Comparison of ENCODE assay signal across 1 cellular context in the genomic region with DNA sequence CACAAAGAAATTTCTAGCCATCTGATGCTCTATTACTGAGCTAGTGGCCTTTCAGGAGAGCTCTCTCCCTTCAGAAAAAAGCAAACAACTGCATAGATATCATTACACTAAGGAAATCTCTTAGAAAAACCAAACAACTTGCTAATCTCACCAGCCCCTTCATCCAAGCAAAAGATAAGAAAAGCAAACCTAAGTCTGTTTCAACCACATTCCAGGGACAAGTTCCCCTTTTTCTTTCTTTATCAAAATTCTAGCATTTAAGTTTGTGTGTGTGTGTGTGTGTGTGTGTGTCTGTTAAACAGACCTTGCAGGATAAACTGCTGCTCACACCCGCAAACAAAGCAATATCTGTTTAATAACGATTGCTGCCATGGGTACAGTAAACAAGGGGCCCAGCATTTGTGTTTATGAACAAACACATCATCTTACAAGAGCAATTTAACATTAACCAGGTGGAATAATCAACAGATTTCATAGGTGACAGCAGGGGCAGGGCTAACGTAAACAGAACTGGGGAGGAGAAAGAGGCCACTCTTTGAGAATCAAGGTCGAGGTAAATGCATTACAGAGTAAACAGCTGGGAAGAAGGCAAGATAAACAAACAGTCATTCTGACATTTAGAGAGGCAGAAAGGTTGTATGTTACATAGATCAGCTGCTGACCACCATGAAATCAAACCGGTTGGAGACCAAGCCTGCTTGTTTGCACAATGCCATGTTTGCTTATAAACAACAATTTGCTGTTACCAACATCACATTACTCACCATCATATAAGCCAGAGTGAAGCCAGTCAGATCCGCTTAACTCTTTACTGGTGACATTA.
TF ChIP-seq lines count a peak whose summit lies in the region.

No MANE protein-coding gene starts in this region.

TF ChIP-seq in HepG2, 621 proteins besides CTCF, POLR2A, EP300 and RAD21 (continued from another document and continues in another):
- TF ChIP-seq, protein P1, sequence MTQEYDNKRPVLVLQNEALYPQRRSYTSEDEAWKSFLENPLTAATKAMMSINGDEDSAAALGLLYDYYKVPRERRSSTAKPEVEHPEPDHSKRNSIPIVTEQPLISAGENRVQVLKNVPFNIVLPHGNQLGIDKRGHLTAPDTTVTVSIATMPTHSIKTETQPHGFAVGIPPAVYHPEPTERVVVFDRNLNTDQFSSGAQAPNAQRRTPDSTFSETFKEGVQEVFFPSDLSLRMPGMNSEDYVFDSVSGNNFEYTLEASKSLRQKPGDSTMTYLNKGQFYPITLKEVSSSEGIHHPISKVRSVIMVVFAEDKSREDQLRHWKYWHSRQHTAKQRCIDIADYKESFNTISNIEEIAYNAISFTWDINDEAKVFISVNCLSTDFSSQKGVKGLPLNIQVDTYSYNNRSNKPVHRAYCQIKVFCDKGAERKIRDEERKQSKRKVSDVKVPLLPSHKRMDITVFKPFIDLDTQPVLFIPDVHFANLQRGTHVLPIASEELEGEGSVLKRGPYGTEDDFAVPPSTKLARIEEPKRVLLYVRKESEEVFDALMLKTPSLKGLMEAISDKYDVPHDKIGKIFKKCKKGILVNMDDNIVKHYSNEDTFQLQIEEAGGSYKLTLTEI (CRISPR knock-in tag; conservative IDR thresholded peaks at IDR 0.05), result no peak; the same call in 1 of the 2 replicates
- TF ChIP-seq, protein P2, sequence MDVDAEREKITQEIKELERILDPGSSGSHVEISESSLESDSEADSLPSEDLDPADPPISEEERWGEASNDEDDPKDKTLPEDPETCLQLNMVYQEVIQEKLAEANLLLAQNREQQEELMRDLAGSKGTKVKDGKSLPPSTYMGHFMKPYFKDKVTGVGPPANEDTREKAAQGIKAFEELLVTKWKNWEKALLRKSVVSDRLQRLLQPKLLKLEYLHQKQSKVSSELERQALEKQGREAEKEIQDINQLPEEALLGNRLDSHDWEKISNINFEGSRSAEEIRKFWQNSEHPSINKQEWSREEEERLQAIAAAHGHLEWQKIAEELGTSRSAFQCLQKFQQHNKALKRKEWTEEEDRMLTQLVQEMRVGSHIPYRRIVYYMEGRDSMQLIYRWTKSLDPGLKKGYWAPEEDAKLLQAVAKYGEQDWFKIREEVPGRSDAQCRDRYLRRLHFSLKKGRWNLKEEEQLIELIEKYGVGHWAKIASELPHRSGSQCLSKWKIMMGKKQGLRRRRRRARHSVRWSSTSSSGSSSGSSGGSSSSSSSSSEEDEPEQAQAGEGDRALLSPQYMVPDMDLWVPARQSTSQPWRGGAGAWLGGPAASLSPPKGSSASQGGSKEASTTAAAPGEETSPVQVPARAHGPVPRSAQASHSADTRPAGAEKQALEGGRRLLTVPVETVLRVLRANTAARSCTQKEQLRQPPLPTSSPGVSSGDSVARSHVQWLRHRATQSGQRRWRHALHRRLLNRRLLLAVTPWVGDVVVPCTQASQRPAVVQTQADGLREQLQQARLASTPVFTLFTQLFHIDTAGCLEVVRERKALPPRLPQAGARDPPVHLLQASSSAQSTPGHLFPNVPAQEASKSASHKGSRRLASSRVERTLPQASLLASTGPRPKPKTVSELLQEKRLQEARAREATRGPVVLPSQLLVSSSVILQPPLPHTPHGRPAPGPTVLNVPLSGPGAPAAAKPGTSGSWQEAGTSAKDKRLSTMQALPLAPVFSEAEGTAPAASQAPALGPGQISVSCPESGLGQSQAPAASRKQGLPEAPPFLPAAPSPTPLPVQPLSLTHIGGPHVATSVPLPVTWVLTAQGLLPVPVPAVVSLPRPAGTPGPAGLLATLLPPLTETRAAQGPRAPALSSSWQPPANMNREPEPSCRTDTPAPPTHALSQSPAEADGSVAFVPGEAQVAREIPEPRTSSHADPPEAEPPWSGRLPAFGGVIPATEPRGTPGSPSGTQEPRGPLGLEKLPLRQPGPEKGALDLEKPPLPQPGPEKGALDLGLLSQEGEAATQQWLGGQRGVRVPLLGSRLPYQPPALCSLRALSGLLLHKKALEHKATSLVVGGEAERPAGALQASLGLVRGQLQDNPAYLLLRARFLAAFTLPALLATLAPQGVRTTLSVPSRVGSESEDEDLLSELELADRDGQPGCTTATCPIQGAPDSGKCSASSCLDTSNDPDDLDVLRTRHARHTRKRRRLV (CRISPR knock-in tag; IDR thresholded peaks at IDR 0.05), result no peak; the same call in 1 of the 2 replicates
- TF ChIP-seq DR1 (CRISPR knock-in tag; IDR thresholded peaks at IDR 0.05), result no peak
- TF ChIP-seq BCL6 (CRISPR knock-in tag; IDR thresholded peaks at IDR 0.05), result peak; percentile 79
- TF ChIP-seq AGO2 (optimal IDR thresholded peaks at IDR 0.05; ENCODE audit: low read depth, low read length), result no peak
- TF ChIP-seq ZNF451 (CRISPR knock-in tag; IDR thresholded peaks at IDR 0.05), result 0 out of 2 replicates have a peak, but pooled peaks have one; percentile 50
- TF ChIP-seq HOXA7 (CRISPR knock-in tag; IDR thresholded peaks at IDR 0.05), result 0 out of 2 replicates have a peak, but pooled peaks have one; percentile 29
- TF ChIP-seq, protein P3, sequence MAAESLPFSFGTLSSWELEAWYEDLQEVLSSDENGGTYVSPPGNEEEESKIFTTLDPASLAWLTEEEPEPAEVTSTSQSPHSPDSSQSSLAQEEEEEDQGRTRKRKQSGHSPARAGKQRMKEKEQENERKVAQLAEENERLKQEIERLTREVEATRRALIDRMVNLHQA (CRISPR knock-in tag; IDR thresholded peaks at IDR 0.05), result no peak
- TF ChIP-seq JDP2 (CRISPR knock-in tag; IDR thresholded peaks at IDR 0.05; ENCODE audit: borderline replicate concordance), result no peak; the same call in 1 of the 2 replicates
- peak; percentile 52; the same call in 1 of the 2 replicates for TF ChIP-seq ZZZ3 (CRISPR knock-in tag; IDR thresholded peaks at IDR 0.05; ENCODE audit: borderline replicate concordance)
- TF ChIP-seq KDM5A (IDR thresholded peaks at IDR 0.05; ENCODE audit: borderline replicate concordance, low read length), result no peak; the same call in 1 of the 2 replicates
- TF ChIP-seq, protein P4, sequence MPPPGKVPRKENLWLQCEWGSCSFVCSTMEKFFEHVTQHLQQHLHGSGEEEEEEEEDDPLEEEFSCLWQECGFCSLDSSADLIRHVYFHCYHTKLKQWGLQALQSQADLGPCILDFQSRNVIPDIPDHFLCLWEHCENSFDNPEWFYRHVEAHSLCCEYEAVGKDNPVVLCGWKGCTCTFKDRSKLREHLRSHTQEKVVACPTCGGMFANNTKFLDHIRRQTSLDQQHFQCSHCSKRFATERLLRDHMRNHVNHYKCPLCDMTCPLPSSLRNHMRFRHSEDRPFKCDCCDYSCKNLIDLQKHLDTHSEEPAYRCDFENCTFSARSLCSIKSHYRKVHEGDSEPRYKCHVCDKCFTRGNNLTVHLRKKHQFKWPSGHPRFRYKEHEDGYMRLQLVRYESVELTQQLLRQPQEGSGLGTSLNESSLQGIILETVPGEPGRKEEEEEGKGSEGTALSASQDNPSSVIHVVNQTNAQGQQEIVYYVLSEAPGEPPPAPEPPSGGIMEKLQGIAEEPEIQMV (CRISPR knock-in tag; IDR thresholded peaks at IDR 0.05; ENCODE audit: low read depth), result no peak
- TF ChIP-seq KDM3A (CRISPR knock-in tag; IDR thresholded peaks at IDR 0.05; ENCODE audit: low read depth), result 0 out of 2 replicates have a peak, but pooled peaks have one; percentile 43
- no peak for TF ChIP-seq GTF2F1 (IDR thresholded peaks at IDR 0.05; ENCODE audit: low read length)
- TF ChIP-seq ZNF563 (CRISPR knock-in tag; IDR thresholded peaks at IDR 0.05), result no peak
- TF ChIP-seq, protein P5, sequence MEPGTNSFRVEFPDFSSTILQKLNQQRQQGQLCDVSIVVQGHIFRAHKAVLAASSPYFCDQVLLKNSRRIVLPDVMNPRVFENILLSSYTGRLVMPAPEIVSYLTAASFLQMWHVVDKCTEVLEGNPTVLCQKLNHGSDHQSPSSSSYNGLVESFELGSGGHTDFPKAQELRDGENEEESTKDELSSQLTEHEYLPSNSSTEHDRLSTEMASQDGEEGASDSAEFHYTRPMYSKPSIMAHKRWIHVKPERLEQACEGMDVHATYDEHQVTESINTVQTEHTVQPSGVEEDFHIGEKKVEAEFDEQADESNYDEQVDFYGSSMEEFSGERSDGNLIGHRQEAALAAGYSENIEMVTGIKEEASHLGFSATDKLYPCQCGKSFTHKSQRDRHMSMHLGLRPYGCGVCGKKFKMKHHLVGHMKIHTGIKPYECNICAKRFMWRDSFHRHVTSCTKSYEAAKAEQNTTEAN (CRISPR knock-in tag; conservative IDR thresholded peaks at IDR 0.05), result peak; percentile 92
- peak; percentile 89; the same call in 1 of the 2 replicates for TF ChIP-seq ZNF816 (CRISPR knock-in tag; IDR thresholded peaks at IDR 0.05; ENCODE audit: borderline replicate concordance)
- TF ChIP-seq ZBTB7B (CRISPR knock-in tag; IDR thresholded peaks at IDR 0.05), result no peak; the same call in 1 of the 2 replicates
- TF ChIP-seq ZNF782 (CRISPR knock-in tag; IDR thresholded peaks at IDR 0.05; ENCODE audit: borderline replicate concordance), result no peak; the same call in 1 of the 2 replicates
- TF ChIP-seq ZNF124 (CRISPR knock-in tag; IDR thresholded peaks at IDR 0.05), result peak; percentile 48; the same call in 1 of the 2 replicates
- peak; percentile 9; the same call in 1 of the 2 replicates for TF ChIP-seq HNF4G (IDR thresholded peaks at IDR 0.05; ENCODE audit: borderline replicate concordance, low read depth, low read length)
- peak; percentile 51; the same call in 1 of the 2 replicates for TF ChIP-seq HNF4G (CRISPR knock-in tag; IDR thresholded peaks at IDR 0.05; ENCODE audit: borderline replicate concordance, low read depth)
- TF ChIP-seq U2AF2 (IDR thresholded peaks at IDR 0.05; ENCODE audit: low read depth, low read length), result no peak
- peak; percentile 93 for TF ChIP-seq SAP130 (CRISPR knock-in tag; IDR thresholded peaks at IDR 0.05; ENCODE audit: low read depth)
- no peak for TF ChIP-seq MBNL3 (CRISPR knock-in tag; conservative IDR thresholded peaks at IDR 0.05)
- TF ChIP-seq, protein P6, sequence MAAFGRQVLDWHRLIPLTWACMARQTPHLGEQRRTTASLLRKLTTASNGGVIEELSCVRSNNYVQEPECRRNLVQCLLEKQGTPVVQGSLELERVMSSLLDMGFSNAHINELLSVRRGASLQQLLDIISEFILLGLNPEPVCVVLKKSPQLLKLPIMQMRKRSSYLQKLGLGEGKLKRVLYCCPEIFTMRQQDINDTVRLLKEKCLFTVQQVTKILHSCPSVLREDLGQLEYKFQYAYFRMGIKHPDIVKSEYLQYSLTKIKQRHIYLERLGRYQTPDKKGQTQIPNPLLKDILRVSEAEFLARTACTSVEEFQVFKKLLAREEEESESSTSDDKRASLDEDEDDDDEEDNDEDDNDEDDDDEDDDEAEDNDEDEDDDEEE (CRISPR knock-in tag; IDR thresholded peaks at IDR 0.05), result no peak
- no peak for TF ChIP-seq RORA (CRISPR knock-in tag; IDR thresholded peaks at IDR 0.05)
- TF ChIP-seq, protein P7, sequence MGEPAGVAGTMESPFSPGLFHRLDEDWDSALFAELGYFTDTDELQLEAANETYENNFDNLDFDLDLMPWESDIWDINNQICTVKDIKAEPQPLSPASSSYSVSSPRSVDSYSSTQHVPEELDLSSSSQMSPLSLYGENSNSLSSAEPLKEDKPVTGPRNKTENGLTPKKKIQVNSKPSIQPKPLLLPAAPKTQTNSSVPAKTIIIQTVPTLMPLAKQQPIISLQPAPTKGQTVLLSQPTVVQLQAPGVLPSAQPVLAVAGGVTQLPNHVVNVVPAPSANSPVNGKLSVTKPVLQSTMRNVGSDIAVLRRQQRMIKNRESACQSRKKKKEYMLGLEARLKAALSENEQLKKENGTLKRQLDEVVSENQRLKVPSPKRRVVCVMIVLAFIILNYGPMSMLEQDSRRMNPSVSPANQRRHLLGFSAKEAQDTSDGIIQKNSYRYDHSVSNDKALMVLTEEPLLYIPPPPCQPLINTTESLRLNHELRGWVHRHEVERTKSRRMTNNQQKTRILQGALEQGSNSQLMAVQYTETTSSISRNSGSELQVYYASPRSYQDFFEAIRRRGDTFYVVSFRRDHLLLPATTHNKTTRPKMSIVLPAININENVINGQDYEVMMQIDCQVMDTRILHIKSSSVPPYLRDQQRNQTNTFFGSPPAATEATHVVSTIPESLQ (CRISPR knock-in tag; conservative IDR thresholded peaks at IDR 0.05), result no peak
- TF ChIP-seq, protein P8, sequence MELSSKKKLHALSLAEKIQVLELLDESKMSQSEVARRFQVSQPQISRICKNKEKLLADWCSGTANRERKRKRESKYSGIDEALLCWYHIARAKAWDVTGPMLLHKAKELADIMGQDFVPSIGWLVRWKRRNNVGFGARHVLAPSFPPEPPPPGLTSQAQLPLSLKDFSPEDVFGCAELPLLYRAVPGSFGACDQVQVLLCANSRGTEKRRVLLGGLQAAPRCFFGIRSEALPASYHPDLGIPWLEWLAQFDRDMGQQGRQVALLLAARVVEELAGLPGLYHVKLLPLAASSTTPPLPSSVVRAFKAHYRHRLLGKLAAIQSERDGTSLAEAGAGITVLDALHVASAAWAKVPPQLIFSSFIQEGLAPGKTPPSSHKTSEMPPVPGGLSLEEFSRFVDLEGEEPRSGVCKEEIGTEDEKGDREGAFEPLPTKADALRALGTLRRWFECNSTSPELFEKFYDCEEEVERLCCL (CRISPR knock-in tag; IDR thresholded peaks at IDR 0.05; ENCODE audit: borderline replicate concordance), result no peak
- TF ChIP-seq MEIS2 (CRISPR knock-in tag; IDR thresholded peaks at IDR 0.05), result peak; percentile 61; the same call in 1 of the 2 replicates
- TF ChIP-seq, protein P9, sequence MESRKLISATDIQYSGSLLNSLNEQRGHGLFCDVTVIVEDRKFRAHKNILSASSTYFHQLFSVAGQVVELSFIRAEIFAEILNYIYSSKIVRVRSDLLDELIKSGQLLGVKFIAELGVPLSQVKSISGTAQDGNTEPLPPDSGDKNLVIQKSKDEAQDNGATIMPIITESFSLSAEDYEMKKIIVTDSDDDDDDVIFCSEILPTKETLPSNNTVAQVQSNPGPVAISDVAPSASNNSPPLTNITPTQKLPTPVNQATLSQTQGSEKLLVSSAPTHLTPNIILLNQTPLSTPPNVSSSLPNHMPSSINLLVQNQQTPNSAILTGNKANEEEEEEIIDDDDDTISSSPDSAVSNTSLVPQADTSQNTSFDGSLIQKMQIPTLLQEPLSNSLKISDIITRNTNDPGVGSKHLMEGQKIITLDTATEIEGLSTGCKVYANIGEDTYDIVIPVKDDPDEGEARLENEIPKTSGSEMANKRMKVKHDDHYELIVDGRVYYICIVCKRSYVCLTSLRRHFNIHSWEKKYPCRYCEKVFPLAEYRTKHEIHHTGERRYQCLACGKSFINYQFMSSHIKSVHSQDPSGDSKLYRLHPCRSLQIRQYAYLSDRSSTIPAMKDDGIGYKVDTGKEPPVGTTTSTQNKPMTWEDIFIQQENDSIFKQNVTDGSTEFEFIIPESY (CRISPR knock-in tag; IDR thresholded peaks at IDR 0.05), result peak; percentile 12; the same call in 1 of the 2 replicates
- no peak; the same call in none of the 2 replicates for TF ChIP-seq DMAP1 (CRISPR knock-in tag; IDR thresholded peaks at IDR 0.05)
- TF ChIP-seq, protein P10, sequence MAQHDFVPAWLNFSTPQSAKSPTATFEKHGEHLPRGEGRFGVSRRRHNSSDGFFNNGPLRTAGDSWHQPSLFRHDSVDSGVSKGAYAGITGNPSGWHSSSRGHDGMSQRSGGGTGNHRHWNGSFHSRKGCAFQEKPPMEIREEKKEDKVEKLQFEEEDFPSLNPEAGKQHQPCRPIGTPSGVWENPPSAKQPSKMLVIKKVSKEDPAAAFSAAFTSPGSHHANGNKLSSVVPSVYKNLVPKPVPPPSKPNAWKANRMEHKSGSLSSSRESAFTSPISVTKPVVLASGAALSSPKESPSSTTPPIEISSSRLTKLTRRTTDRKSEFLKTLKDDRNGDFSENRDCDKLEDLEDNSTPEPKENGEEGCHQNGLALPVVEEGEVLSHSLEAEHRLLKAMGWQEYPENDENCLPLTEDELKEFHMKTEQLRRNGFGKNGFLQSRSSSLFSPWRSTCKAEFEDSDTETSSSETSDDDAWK (CRISPR knock-in tag; IDR thresholded peaks at IDR 0.05), result no peak
- TF ChIP-seq SOX6 (IDR thresholded peaks at IDR 0.05), result no peak
- peak; percentile 100 for TF ChIP-seq SOX6 (CRISPR knock-in tag; IDR thresholded peaks at IDR 0.05)
- TF ChIP-seq TSC22D2 (CRISPR knock-in tag; IDR thresholded peaks at IDR 0.05; ENCODE audit: borderline replicate concordance), result no peak
- peak; percentile 87 for TF ChIP-seq NR2F6 (IDR thresholded peaks at IDR 0.05)
- TF ChIP-seq NR2F6 (CRISPR knock-in tag; IDR thresholded peaks at IDR 0.05), result peak; percentile 85
- no peak for TF ChIP-seq HCFC1 (IDR thresholded peaks at IDR 0.05; ENCODE audit: low read depth, low read length)
- peak; percentile 35; the same call in 1 of the 2 replicates for TF ChIP-seq MTA1 (CRISPR knock-in tag; IDR thresholded peaks at IDR 0.05; ENCODE audit: borderline replicate concordance)
